ENCODE assay signal across 1 cellular context in genomic region chr1:229000187-229000586, GRCh38.
TF ChIP-seq lines count a peak whose summit lies in the region.

No MANE protein-coding gene starts in this region.

TF ChIP-seq in K562, 482 proteins besides CTCF, POLR2A, EP300 and RAD21 (continued from another document):
- TF ChIP-seq GTF2B (IDR thresholded peaks at IDR 0.05; ENCODE audit: extremely low read depth, insufficient read length) (no peak), PKNOX1 (IDR thresholded peaks at IDR 0.05) (0 out of 2 replicates have a peak, but pooled peaks have one; percentile 34), SMARCC2 (IDR thresholded peaks at IDR 0.05; ENCODE audit: low read depth) (no peak), HDAC2 (IDR thresholded peaks at IDR 0.05) (no peak), CBFA2T2 (conservative IDR thresholded peaks at IDR 0.05) (0 out of 2 replicates have a peak, but pooled peaks have one; percentile 17), ADNP (tag; IDR thresholded peaks at IDR 0.05) (no peak), BMI1 (IDR thresholded peaks at IDR 0.05; ENCODE audit: low read length) (no peak), ZNF780A (CRISPR knock-in tag; IDR thresholded peaks at IDR 0.05) (no peak), ZNF696 (CRISPR knock-in tag; conservative IDR thresholded peaks at IDR 0.05) (no peak), ZNF551 (CRISPR knock-in tag; IDR thresholded peaks at IDR 0.05) (no peak), ZNF592 (IDR thresholded peaks at IDR 0.05) (no peak)
